In genomic region chr7:1052031-1052818, GRCh38 we compare ENCODE assay signal across 1 cellular context.
TF ChIP-seq lines count a peak whose summit lies in the region.

No MANE protein-coding gene starts in this region.

TF ChIP-seq in GM23338, 12 proteins besides CTCF, POLR2A, EP300 and RAD21 (continued from another document):
- no peak for TF ChIP-seq ZNF462 (CRISPR knock-in tag; IDR thresholded peaks at IDR 0.05)
